In genomic region chr1:79012500-79012899, GRCh38 we compare ENCODE assay signal across 6 cellular contexts. TPM values are rescaled to one million over a fixed set of nuclear protein-coding genes. Genes with fewer than 3 reads are reported as not detected.
"Had no signal": no experiment of that assay in that cellular context is flagged by ENCODE, and none has a peak within 500 bp of the region (broad histone marks: within the 10 kb centered on the region; RNA-seq: fewer than 3 reads in every experiment).

No MANE protein-coding gene starts in this region.

- H3K27ac ChIP-seq: HL-60 had no signal

- H3K4me2 ChIP-seq: GM23338 had no signal

- H2AFZ ChIP-seq: GM23338 had no signal

- H3K36me3 ChIP-seq: HAP-1 had no signal

- H3K9me3 ChIP-seq: HAP-1 had no signal

- H3K4me1 ChIP-seq: HAP-1 had no signal

- DNase-seq: HFFc6 had no signal

- H3K4me3 ChIP-seq: GM23338, HAP-1 had no signal

RNA-seq across cellular contexts. Expression of gene ADGRL4, which starts 6.0 kb away (rescaled TPM):
- total RNA-seq: HepG2 had no signal
- polyA plus RNA-seq: HepG2, IgD-negative memory B cell had no signal
